19 cellular contexts compared by ENCODE assay signal in the genomic region with DNA sequence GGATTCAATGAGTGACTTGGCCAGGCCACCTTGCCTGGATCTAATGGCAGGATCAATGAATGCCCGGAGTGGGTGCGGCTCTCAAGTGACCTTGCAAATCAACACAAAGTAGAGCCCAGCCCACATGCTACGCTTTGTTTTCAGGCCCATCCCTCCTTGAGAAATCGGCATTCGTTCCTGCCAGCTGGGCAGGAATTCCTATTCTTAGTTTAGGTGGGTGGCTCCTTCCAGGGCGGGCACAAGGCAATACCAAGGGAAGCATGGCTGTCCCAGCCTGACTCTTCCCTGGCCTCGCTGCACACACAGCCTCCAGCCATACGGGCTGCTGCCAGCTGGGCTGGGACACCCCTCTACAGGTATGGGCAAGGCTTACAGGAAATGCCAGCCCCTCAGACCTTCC.
"Had no signal": no experiment of that assay in that cellular context is flagged by ENCODE, and none has a peak within 500 bp of the region (broad histone marks: within the 10 kb centered on the region; RNA-seq: fewer than 3 reads in every experiment).

No MANE protein-coding gene starts in this region.

- H3K4me2 ChIP-seq: neural progenitor cell, SK-N-SH had no signal

- H3K4me3 ChIP-seq: body of pancreas, dorsolateral prefrontal cortex, lower lobe of right lung, neural progenitor cell, right atrium auricular region, stomach had no signal

- DNase-seq: activated CD4-positive, alpha-beta T cell treated with anti-CD3 and anti-CD28 coated beads, Interleukin-2, amount 10 ng/mL, durations not matched to agents 7 days and 5 days; activated CD8-positive, alpha-beta T cell treated with anti-CD3 and anti-CD28 coated beads, Interleukin-2, amount 10 ng/mL, durations not matched to agents 7 days and 5 days; activated gamma-delta T cell treated with Interleukin-2 at 50 U/mL for 16 hours; activated T-cell treated with anti-CD3 and anti-CD28 coated beads, Interleukin-2, amount 50 U/mL, for 1 hour; body of pancreas; caudate nucleus; dorsolateral prefrontal cortex; effector memory CD8-positive, alpha-beta T cell; lower lobe of right lung; stimulated activated CD4-positive, alpha-beta T cell treated with anti-CD3 and anti-CD28 coated beads, Interleukin-15, amount 100 ng/mL, for 24 hours; stomach had no signal

- H2AFZ ChIP-seq: neural progenitor cell had no signal

- H3K36me3 ChIP-seq: lower lobe of right lung, neural progenitor cell, right atrium auricular region, stomach had no signal

- H3K9me3 ChIP-seq: body of pancreas, lower lobe of right lung, right atrium auricular region, SK-N-SH, stomach had no signal

- H3K27ac ChIP-seq: body of pancreas, dorsolateral prefrontal cortex, foreskin keratinocyte, lower lobe of right lung, neural progenitor cell, right atrium auricular region, stomach had no signal

- FAIRE-seq: colon had no signal

- H3K27me3 ChIP-seq: body of pancreas, dorsolateral prefrontal cortex, foreskin keratinocyte, neural progenitor cell, right atrium auricular region, stomach had no signal

- ATAC-seq: body of pancreas; effector memory CD8-positive, alpha-beta T cell; left lobe of liver; lower lobe of right lung; naive thymus-derived CD8-positive, alpha-beta T cell; stimulated activated memory B cell treated with anti-CD40 and anti-IgM and Interleukin-4, amounts not matched to agents 10 μg/mL and 1 μg/mL and 100 μg/mL, for 72 hours had no signal

- H3K9ac ChIP-seq: neural progenitor cell, SK-N-SH had no signal
